1 cellular context compared by ENCODE assay signal in genomic region chr7:76166404-76167255, GRCh38.
A peak's percentile ranks its signal among the peaks of the same experiment; 100 is the strongest.
TF ChIP-seq lines count a peak whose summit lies in the region.

No MANE protein-coding gene starts in this region.

TF ChIP-seq in HEK293, 187 proteins besides CTCF, POLR2A, EP300 and RAD21 (continued from another document and continues in another):
- TF ChIP-seq HOXC10 (CRISPR knock-in tag; IDR thresholded peaks at IDR 0.05) (no peak), ZNF354C (tag by site-specific recombination; IDR thresholded peaks at IDR 0.05; ENCODE audit: borderline replicate concordance, low read depth) (no peak), SP3 (tag by site-specific recombination; IDR thresholded peaks at IDR 0.05) (peak; percentile 45; the same call in 1 of the 2 replicates), KLF7 (tag by site-specific recombination; IDR thresholded peaks at IDR 0.05; ENCODE audit: borderline replicate concordance) (no peak), ZNF138 (tag by site-specific recombination; IDR thresholded peaks at IDR 0.05; ENCODE audit: borderline replicate concordance) (no peak), ZNF311 (tag by site-specific recombination; IDR thresholded peaks at IDR 0.05; ENCODE audit: borderline replicate concordance) (no peak), ZBTB8A (tag by site-specific recombination; IDR thresholded peaks at IDR 0.05) (peak; percentile 67; the same call in 1 of the 2 replicates), ZBTB6 (tag by site-specific recombination; IDR thresholded peaks at IDR 0.05) (0 out of 2 replicates have a peak, but pooled peaks have one; percentile 22), ZNF560 (tag by site-specific recombination; IDR thresholded peaks at IDR 0.05; ENCODE audit: borderline replicate concordance) (no peak), ZNF660 (tag by site-specific recombination; IDR thresholded peaks at IDR 0.05) (no peak), ZNF416 (tag by site-specific recombination; IDR thresholded peaks at IDR 0.05) (no peak), ZNF624 (tag by site-specific recombination; IDR thresholded peaks at IDR 0.05) (no peak), ZNF623 (tag by site-specific recombination; IDR thresholded peaks at IDR 0.05) (no peak), ZNF23 (tag by site-specific recombination; IDR thresholded peaks at IDR 0.05; ENCODE audit: borderline replicate concordance) (no peak), ZNF548 (tag by site-specific recombination; IDR thresholded peaks at IDR 0.05) (no peak), ZNF335 (tag by site-specific recombination; conservative IDR thresholded peaks at IDR 0.05) (peak; percentile 87), SCRT1 (tag by site-specific recombination; IDR thresholded peaks at IDR 0.05; ENCODE audit: borderline replicate concordance) (no peak), ZBTB21 (tag by site-specific recombination; IDR thresholded peaks at IDR 0.05) (peak; percentile 100), ZFHX2 (tag by site-specific recombination; conservative IDR thresholded peaks at IDR 0.05) (0 out of 2 replicates have a peak, but pooled peaks have one; percentile 13), ZNF324 (tag by site-specific recombination; IDR thresholded peaks at IDR 0.05) (no peak), PRDM4 (tag by site-specific recombination; IDR thresholded peaks at IDR 0.05) (no peak), ZNF112 (tag by site-specific recombination; IDR thresholded peaks at IDR 0.05) (no peak), ZNF37A (tag by site-specific recombination; IDR thresholded peaks at IDR 0.05) (no peak), KLF8 (tag by site-specific recombination; IDR thresholded peaks at IDR 0.05) (peak; percentile 54; the same call in 1 of the 2 replicates), ZNF398 (tag by site-specific recombination; IDR thresholded peaks at IDR 0.05) (no peak), ZSCAN4 (tag by site-specific recombination; IDR thresholded peaks at IDR 0.05) (no peak), KLF10 (tag by site-specific recombination; IDR thresholded peaks at IDR 0.05) (peak; percentile 100), ZFP37 (tag by site-specific recombination; IDR thresholded peaks at IDR 0.05) (no peak), MYNN (tag by site-specific recombination; IDR thresholded peaks at IDR 0.05; ENCODE audit: borderline replicate concordance) (no peak), ATF2 (tag by site-specific recombination; IDR thresholded peaks at IDR 0.05; ENCODE audit: low read depth) (peak; percentile 97), ZNF214 (tag by site-specific recombination; IDR thresholded peaks at IDR 0.05; ENCODE audit: borderline replicate concordance) (no peak), EGR2 (tag by site-specific recombination; IDR thresholded peaks at IDR 0.05; ENCODE audit: low read depth) (peak; percentile 36; the same call in 1 of the 2 replicates), ZNF239 (tag by site-specific recombination; IDR thresholded peaks at IDR 0.05) (no peak), ZBTB11 (tag by site-specific recombination; conservative IDR thresholded peaks at IDR 0.05; ENCODE audit: low read depth) (no peak; the same call in 1 of the 2 replicates), ZNF792 (tag by site-specific recombination; IDR thresholded peaks at IDR 0.05) (no peak), ZNF423 (tag by site-specific recombination; IDR thresholded peaks at IDR 0.05) (no peak), PRDM10 (tag by site-specific recombination; IDR thresholded peaks at IDR 0.05) (no peak), HOXA7 (CRISPR knock-in tag; IDR thresholded peaks at IDR 0.05; ENCODE audit: borderline replicate concordance) (no peak), SP7 (tag by site-specific recombination; IDR thresholded peaks at IDR 0.05) (peak; percentile 58), ZNF426 (tag by site-specific recombination; IDR thresholded peaks at IDR 0.05) (no peak), KLF1 (tag by site-specific recombination; IDR thresholded peaks at IDR 0.05) (peak; percentile 73), GLI4 (tag by site-specific recombination; IDR thresholded peaks at IDR 0.05) (peak; percentile 16; the same call in 1 of the 2 replicates), WT1 (tag by site-specific recombination; IDR thresholded peaks at IDR 0.05) (0 out of 2 replicates have a peak, but pooled peaks have one; percentile 24), ZNF639 (tag by site-specific recombination; IDR thresholded peaks at IDR 0.05) (no peak), ZEB2 (tag by site-specific recombination; IDR thresholded peaks at IDR 0.05) (0 out of 2 replicates have a peak, but pooled peaks have one; percentile 18)
